Comparison of ENCODE assay signal across 30 cellular contexts in genomic region chr17:61514491-61514890, GRCh38.
"Had no signal": no experiment of that assay in that cellular context is flagged by ENCODE, and none has a peak within 500 bp of the region (broad histone marks: within the 10 kb centered on the region; RNA-seq: fewer than 3 reads in every experiment).

No MANE protein-coding gene starts in this region.

- H3K9me3 Mint-ChIP-seq: immature natural killer cell; naive B cell; natural killer cell; nephron progenitor cell; stimulated activated memory B cell treated with anti-CD40 and anti-IgM and Interleukin-4, amounts not matched to agents 10 μg/mL and 1 μg/mL and 100 μg/mL, for 72 hours; stimulated activated naive CD8-positive, alpha-beta T cell treated with anti-CD3 and anti-CD28 coated beads, Interleukin-15, amount 100 ng/mL, for 72 hours; type B pancreatic cell had no signal

- H3K4me3 Mint-ChIP-seq: immature natural killer cell; naive B cell; natural killer cell; nephron progenitor cell; stimulated activated memory B cell treated with anti-CD40 and anti-IgM and Interleukin-4, amounts not matched to agents 10 μg/mL and 1 μg/mL and 100 μg/mL, for 72 hours; stimulated activated naive CD8-positive, alpha-beta T cell treated with anti-CD3 and anti-CD28 coated beads, Interleukin-15, amount 100 ng/mL, for 72 hours; type B pancreatic cell had no signal

- FAIRE-seq: islet of Langerhans, kidney, pancreas, small intestine had no signal

- H3K4me1 Mint-ChIP-seq: immature natural killer cell; naive B cell; natural killer cell; stimulated activated memory B cell treated with anti-CD40 and anti-IgM and Interleukin-4, amounts not matched to agents 10 μg/mL and 1 μg/mL and 100 μg/mL, for 72 hours; stimulated activated naive CD8-positive, alpha-beta T cell treated with anti-CD3 and anti-CD28 coated beads, Interleukin-15, amount 100 ng/mL, for 72 hours had no signal

- H3K27me3 ChIP-seq: left lung, pancreas, sigmoid colon, tibial nerve, uterus had no signal

- DNase-seq: hypothalamus; immature natural killer cell; kidney; left colon; lower lobe of right lung; mammary epithelial cell; mesenchymal stem cell; naive B cell; natural killer cell; nephron progenitor cell; pancreas; posterior cingulate gyrus; retina; right cardiac atrium; sigmoid colon; small intestine; stimulated activated CD4-positive, alpha-beta T cell treated with anti-CD3 and anti-CD28 coated beads, Interleukin-1b, Interleukin-23, amount 100 ng/mL, for 48 hours; stimulated activated CD4-positive, alpha-beta T cell treated with anti-CD3 and anti-CD28 coated beads, Interleukin-2, amount 100 ng/mL, for 48 hours; stimulated activated CD4-positive, alpha-beta T cell treated with anti-CD3 and anti-CD28 coated beads, Interleukin-4, amount 100 ng/mL, for 4 hours; stimulated activated CD8-positive, alpha-beta memory T cell treated with anti-CD3 and anti-CD28 coated beads, Interleukin-4, amount 100 ng/mL, for 48 hours; stimulated activated naive CD4-positive, alpha-beta T cell treated with Interleukin-2 at 50 U/mL for 16 hours; stimulated activated naive CD8-positive, alpha-beta T cell treated with anti-CD3 and anti-CD28 coated beads, Interleukin-15, amount 100 ng/mL, for 72 hours; substantia nigra; uterus had no signal

- H3K36me3 ChIP-seq: left lung, lower lobe of right lung, pancreas, prostate gland, sigmoid colon, tibial nerve, uterus had no signal

- H3K36me3 Mint-ChIP-seq: immature natural killer cell; naive B cell; natural killer cell; stimulated activated memory B cell treated with anti-CD40 and anti-IgM and Interleukin-4, amounts not matched to agents 10 μg/mL and 1 μg/mL and 100 μg/mL, for 72 hours; type B pancreatic cell had no signal

- H3K9me3 ChIP-seq: left lung, lower lobe of right lung, pancreas, prostate gland, sigmoid colon, tibial nerve, uterus had no signal

- H3K4me1 ChIP-seq: left lung, lower lobe of right lung, pancreas, sigmoid colon, tibial nerve, uterus had no signal

- H3K27ac Mint-ChIP-seq: immature natural killer cell; naive B cell; natural killer cell; nephron progenitor cell; stimulated activated memory B cell treated with anti-CD40 and anti-IgM and Interleukin-4, amounts not matched to agents 10 μg/mL and 1 μg/mL and 100 μg/mL, for 72 hours; stimulated activated naive CD8-positive, alpha-beta T cell treated with anti-CD3 and anti-CD28 coated beads, Interleukin-15, amount 100 ng/mL, for 72 hours; type B pancreatic cell had no signal

- ATAC-seq: left colon; left lung; lower lobe of right lung; natural killer cell; pancreas; right cardiac atrium; stimulated activated memory B cell treated with anti-CD40 and anti-IgM and Interleukin-4, amounts not matched to agents 10 μg/mL and 1 μg/mL and 100 μg/mL, for 72 hours; stimulated activated naive CD8-positive, alpha-beta T cell treated with anti-CD3 and anti-CD28 coated beads, Interleukin-15, amount 100 ng/mL, for 72 hours had no signal

- H3K27ac ChIP-seq: left lung, lower lobe of right lung, pancreas, prostate gland, sigmoid colon, tibial nerve, uterus had no signal

- H3K4me3 ChIP-seq: left lung, lower lobe of right lung, pancreas, prostate gland, sigmoid colon, tibial nerve, uterus had no signal
